Comparison of ENCODE assay signal across 1 cellular context in genomic region chr19:42217522-42218442, GRCh38.
TF ChIP-seq lines count a peak whose summit lies in the region.

DEDD2 (minus strand) TSS chr19:42217677; CDS start chr19:42217007, 670 bp downstream.

TF ChIP-seq in H1, 55 proteins besides CTCF, POLR2A, EP300 and RAD21 (continued from another document):
- no peak for TF ChIP-seq CHD7 (IDR thresholded peaks at IDR 0.05; ENCODE audit: insufficient replicate concordance, low read length)
- TF ChIP-seq SIRT6 (IDR thresholded peaks at IDR 0.05; ENCODE audit: low read length), result no peak
- peak; percentile 26 for TF ChIP-seq KDM4A (IDR thresholded peaks at IDR 0.05; ENCODE audit: low read depth, low read length, severe bottlenecking)
- no peak for TF ChIP-seq ATF2 (IDR thresholded peaks at IDR 0.05; ENCODE audit: low read length)
- TF ChIP-seq BRCA1 (IDR thresholded peaks at IDR 0.05; ENCODE audit: low read depth, low read length), result no peak
- TF ChIP-seq RBBP5 (IDR thresholded peaks at IDR 0.05; ENCODE audit: borderline replicate concordance, low read depth, low read length), result no peak
- TF ChIP-seq JUN (IDR thresholded peaks at IDR 0.05; ENCODE audit: low read depth, low read length), result no peak
- no peak for TF ChIP-seq CHD2 (IDR thresholded peaks at IDR 0.05; ENCODE audit: low read length)
- TF ChIP-seq EGR1 (IDR thresholded peaks at IDR 0.05; ENCODE audit: borderline replicate concordance, low read depth, low read length), result no peak
- TF ChIP-seq BCL11A (IDR thresholded peaks at IDR 0.05; ENCODE audit: low read depth in 2 of 2, low read length in 2 of 2), result no peak
- peak; percentile 64; the same call in 1 of the 2 replicates for TF ChIP-seq CREB1 (IDR thresholded peaks at IDR 0.05)
- TF ChIP-seq SP1 (IDR thresholded peaks at IDR 0.05; ENCODE audit: low read depth, low read length), result peak; percentile 7; the same call in 1 of the 2 replicates
- TF ChIP-seq TAF1 (IDR thresholded peaks at IDR 0.05; ENCODE audit: low read depth, low read length), result peak; percentile 67; the same call in 1 of the 2 replicates
- peak; percentile 96 for TF ChIP-seq NRF1 (IDR thresholded peaks at IDR 0.05; ENCODE audit: low read depth, low read length)
- TF ChIP-seq GTF2F1 (IDR thresholded peaks at IDR 0.05; ENCODE audit: borderline replicate concordance, low read depth, low read length), result no peak
- TF ChIP-seq ATF3 (IDR thresholded peaks at IDR 0.05; ENCODE audit: insufficient read depth, low read depth, low read length), result no peak
- no peak for TF ChIP-seq CEBPB (IDR thresholded peaks at IDR 0.05; ENCODE audit: low read depth, low read length)
- TF ChIP-seq USF2 (IDR thresholded peaks at IDR 0.05; ENCODE audit: low read length), result no peak
- no peak for TF ChIP-seq RFX5 (IDR thresholded peaks at IDR 0.05; ENCODE audit: borderline replicate concordance, low read depth, low read length)
- no peak for TF ChIP-seq BACH1 (IDR thresholded peaks at IDR 0.05; ENCODE audit: low read length)
- TF ChIP-seq PHF8 (conservative IDR thresholded peaks at IDR 0.05; ENCODE audit: low read depth, low read length), result peak; percentile 69; the same call in 1 of the 2 replicates
- no peak for TF ChIP-seq FOSL1 (IDR thresholded peaks at IDR 0.05; ENCODE audit: insufficient read depth, low read depth, low read length)
- TF ChIP-seq TCF12 (IDR thresholded peaks at IDR 0.05; ENCODE audit: low read depth, low read length), result 0 out of 2 replicates have a peak, but pooled peaks have one; percentile 74
- no peak for TF ChIP-seq CHD1 (IDR thresholded peaks at IDR 0.05; ENCODE audit: low read depth, low read length)
- peak; percentile 33 for TF ChIP-seq TAF7 (optimal IDR thresholded peaks at IDR 0.05; ENCODE audit: borderline replicate concordance, low read depth, low read length)
- TF ChIP-seq GABPA (IDR thresholded peaks at IDR 0.05; ENCODE audit: borderline replicate concordance, insufficient read depth, low read length), result no peak
- TF ChIP-seq SUZ12 (IDR thresholded peaks at IDR 0.05; ENCODE audit: low read length), result no peak
- TF ChIP-seq YY1 (IDR thresholded peaks at IDR 0.05; ENCODE audit: low read depth, low read length), result no peak
- TF ChIP-seq E2F6 (IDR thresholded peaks at IDR 0.05), result no peak; the same call in 1 of the 2 replicates
- no peak for TF ChIP-seq SP2 (IDR thresholded peaks at IDR 0.05; ENCODE audit: low read length)
- TF ChIP-seq NANOG (IDR thresholded peaks at IDR 0.05; ENCODE audit: insufficient read depth, low read depth, low read length, poor library complexity, severe bottlenecking), result no peak
- TF ChIP-seq TBP (IDR thresholded peaks at IDR 0.05; ENCODE audit: low read depth, low read length), result 0 out of 2 replicates have a peak, but pooled peaks have one; percentile 18
- no peak for TF ChIP-seq SIX5 (IDR thresholded peaks at IDR 0.05; ENCODE audit: low read depth, low read length)
- TF ChIP-seq HDAC2 (IDR thresholded peaks at IDR 0.05; ENCODE audit: borderline replicate concordance in 1 of 2, low read depth in 2 of 2, low read length in 2 of 2), result no peak
- TF ChIP-seq SP4 (IDR thresholded peaks at IDR 0.05; ENCODE audit: low read length), result no peak
- TF ChIP-seq JUND (IDR thresholded peaks at IDR 0.05; ENCODE audit: low read length), result no peak
- TF ChIP-seq MAFK (IDR thresholded peaks at IDR 0.05; ENCODE audit: low read depth, low read length), result no peak
- no peak for TF ChIP-seq ASH2L (IDR thresholded peaks at IDR 0.05; ENCODE audit: low read length)
- no peak for TF ChIP-seq SRF (IDR thresholded peaks at IDR 0.05; ENCODE audit: low read depth, low read length)
- no peak for TF ChIP-seq POU5F1 (IDR thresholded peaks at IDR 0.05; ENCODE audit: low read depth, low read length)
- no peak for TF ChIP-seq RNF2 (IDR thresholded peaks at IDR 0.05; ENCODE audit: borderline replicate concordance, low read depth, low read length, missing control alignments, poor library complexity, severe bottlenecking)
- no peak for TF ChIP-seq HDAC6 (IDR thresholded peaks at IDR 0.05; ENCODE audit: low read depth, low read length)
- no peak for TF ChIP-seq SAP30 (IDR thresholded peaks at IDR 0.05; ENCODE audit: insufficient read depth, insufficient replicate concordance, low read length)
- peak in 1 of 2 experiments; percentile 40; a peak in 1 of 4 replicates for TF ChIP-seq SIN3A (conservative IDR thresholded peaks at IDR 0.05 in 1 of 2, IDR thresholded peaks at IDR 0.05 in 1 of 2; ENCODE audit: low read depth in 1 of 2, low read length in 2 of 2)
- no peak; the same call in 1 of the 2 replicates for TF ChIP-seq MAX (IDR thresholded peaks at IDR 0.05)
- no peak for TF ChIP-seq CBX8 (IDR thresholded peaks at IDR 0.05; ENCODE audit: borderline replicate concordance, low read depth, low read length)
- TF ChIP-seq CBX5 (IDR thresholded peaks at IDR 0.05; ENCODE audit: low read depth, low read length), result no peak
- TF ChIP-seq RXRA (IDR thresholded peaks at IDR 0.05; ENCODE audit: insufficient read depth, low read depth, low read length), result no peak
- TF ChIP-seq CTBP2 (IDR thresholded peaks at IDR 0.05; ENCODE audit: borderline replicate concordance, insufficient read depth, insufficient read length, low read length), result no peak
